ENCODE assay signal across 2 cellular contexts in the genomic region with DNA sequence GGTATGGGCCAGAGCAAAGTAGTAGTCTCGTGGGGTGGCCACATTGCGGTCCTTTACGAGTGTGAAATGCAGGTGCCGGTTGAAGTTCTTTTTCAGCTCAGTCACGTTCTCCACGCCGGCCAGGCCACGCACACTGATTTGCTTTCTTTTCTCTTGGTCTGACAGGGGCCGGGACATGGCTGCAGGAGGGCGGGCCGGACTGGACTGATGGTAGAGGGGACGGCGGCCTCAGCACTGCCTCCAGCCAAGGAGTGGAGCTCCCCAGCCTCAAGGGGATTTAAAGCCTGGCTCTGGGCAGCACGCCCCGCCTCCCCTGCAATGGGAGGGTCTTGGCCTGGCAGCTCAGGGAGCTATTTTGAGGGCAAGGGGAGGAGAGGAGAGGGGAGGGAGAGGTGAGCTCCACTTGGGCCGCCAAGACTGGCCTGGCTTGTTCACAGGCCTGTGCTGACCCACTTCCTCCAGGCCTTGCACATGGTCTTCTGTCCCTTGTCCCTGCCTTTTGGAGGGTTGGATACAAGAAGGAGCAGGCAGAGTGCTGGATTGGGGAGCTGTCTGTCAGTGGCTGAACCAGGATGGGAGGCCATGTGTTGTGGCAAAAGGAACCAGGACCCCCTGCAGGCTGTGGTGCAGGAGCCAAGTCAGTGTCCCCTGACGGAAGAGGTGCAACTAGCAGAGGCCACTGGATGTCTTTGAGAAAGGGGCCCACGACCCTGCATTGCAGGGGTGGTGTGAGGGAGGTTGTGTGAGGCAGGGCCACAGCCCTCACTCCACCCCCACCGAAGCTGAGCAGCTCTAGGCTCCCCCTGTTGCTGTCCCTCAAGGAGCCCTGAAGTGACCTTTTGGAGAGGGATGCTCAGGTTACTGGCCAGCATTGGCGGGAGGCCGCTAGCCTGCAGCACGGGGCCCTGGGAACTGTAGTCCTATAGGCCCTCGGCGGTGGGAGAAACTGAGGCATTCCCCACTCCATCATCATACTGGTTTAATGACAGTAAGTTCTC.
A peak's percentile ranks its signal among the peaks of the same experiment; 100 is the strongest.
TF ChIP-seq lines count a peak whose summit lies in the region.

A gene (minus strand): TSS at position 253 of the 998 bp plus-strand sequence. CDS start 76 bp downstream, at position 177.

TF ChIP-seq in SK-N-SH, 30 proteins besides CTCF, POLR2A, EP300 and RAD21 (continued from another document):
- TF ChIP-seq, protein P1, sequence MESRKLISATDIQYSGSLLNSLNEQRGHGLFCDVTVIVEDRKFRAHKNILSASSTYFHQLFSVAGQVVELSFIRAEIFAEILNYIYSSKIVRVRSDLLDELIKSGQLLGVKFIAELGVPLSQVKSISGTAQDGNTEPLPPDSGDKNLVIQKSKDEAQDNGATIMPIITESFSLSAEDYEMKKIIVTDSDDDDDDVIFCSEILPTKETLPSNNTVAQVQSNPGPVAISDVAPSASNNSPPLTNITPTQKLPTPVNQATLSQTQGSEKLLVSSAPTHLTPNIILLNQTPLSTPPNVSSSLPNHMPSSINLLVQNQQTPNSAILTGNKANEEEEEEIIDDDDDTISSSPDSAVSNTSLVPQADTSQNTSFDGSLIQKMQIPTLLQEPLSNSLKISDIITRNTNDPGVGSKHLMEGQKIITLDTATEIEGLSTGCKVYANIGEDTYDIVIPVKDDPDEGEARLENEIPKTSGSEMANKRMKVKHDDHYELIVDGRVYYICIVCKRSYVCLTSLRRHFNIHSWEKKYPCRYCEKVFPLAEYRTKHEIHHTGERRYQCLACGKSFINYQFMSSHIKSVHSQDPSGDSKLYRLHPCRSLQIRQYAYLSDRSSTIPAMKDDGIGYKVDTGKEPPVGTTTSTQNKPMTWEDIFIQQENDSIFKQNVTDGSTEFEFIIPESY (IDR thresholded peaks at IDR 0.05; ENCODE audit: borderline replicate concordance, low read depth): peak; percentile 57; the same call in 1 of the 2 replicates
- TF ChIP-seq GATA2 (CRISPR knock-in tag; IDR thresholded peaks at IDR 0.05): no peak
- no peak for TF ChIP-seq RFX5 (IDR thresholded peaks at IDR 0.05; ENCODE audit: low read length)

TF ChIP-seq in neural cell, 6 proteins besides CTCF, POLR2A, EP300 and RAD21 (continued from another document):
- TF ChIP-seq, protein P2, sequence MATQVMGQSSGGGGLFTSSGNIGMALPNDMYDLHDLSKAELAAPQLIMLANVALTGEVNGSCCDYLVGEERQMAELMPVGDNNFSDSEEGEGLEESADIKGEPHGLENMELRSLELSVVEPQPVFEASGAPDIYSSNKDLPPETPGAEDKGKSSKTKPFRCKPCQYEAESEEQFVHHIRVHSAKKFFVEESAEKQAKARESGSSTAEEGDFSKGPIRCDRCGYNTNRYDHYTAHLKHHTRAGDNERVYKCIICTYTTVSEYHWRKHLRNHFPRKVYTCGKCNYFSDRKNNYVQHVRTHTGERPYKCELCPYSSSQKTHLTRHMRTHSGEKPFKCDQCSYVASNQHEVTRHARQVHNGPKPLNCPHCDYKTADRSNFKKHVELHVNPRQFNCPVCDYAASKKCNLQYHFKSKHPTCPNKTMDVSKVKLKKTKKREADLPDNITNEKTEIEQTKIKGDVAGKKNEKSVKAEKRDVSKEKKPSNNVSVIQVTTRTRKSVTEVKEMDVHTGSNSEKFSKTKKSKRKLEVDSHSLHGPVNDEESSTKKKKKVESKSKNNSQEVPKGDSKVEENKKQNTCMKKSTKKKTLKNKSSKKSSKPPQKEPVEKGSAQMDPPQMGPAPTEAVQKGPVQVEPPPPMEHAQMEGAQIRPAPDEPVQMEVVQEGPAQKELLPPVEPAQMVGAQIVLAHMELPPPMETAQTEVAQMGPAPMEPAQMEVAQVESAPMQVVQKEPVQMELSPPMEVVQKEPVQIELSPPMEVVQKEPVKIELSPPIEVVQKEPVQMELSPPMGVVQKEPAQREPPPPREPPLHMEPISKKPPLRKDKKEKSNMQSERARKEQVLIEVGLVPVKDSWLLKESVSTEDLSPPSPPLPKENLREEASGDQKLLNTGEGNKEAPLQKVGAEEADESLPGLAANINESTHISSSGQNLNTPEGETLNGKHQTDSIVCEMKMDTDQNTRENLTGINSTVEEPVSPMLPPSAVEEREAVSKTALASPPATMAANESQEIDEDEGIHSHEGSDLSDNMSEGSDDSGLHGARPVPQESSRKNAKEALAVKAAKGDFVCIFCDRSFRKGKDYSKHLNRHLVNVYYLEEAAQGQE (IDR thresholded peaks at IDR 0.05; ENCODE audit: borderline replicate concordance): no peak
- no peak for TF ChIP-seq SMC3 (conservative IDR thresholded peaks at IDR 0.05; ENCODE audit: poor library complexity)
TF ChIP-seq in neural cell: peak in this region for 1.
